ENCODE assay signal across 2 cellular contexts in the genomic region with DNA sequence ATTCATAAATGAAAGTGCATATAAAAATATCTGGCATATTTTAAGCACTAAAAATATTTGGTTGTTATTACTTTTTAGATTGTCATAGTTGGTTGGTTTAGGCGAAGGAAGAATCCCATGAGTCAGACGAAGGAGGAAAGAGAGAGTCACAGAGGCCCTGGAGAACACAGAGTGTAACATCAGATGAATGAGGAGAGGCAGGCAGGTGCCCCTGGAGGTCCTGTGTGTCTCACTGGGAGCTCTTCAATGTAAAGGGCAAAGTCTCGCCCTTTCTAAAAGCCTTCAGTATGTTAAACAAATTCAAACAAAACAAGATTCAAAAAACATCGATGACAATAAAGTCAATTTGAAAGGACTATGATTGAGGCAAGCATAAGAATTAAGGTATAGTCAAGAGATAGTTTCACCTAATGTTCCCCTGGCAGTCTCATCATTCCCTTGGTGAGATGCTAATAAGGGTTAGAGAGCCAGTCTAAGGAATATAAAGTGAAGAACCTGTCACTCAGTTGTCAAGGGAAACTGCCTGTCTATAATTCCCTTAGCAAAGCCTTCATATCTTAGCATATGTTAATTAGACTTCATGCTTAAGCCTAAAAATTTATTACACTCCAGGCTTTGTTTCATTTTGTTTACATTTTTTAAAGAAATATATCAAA.
TF ChIP-seq lines count a peak whose summit lies in the region.

No MANE protein-coding gene starts in this region.

TF ChIP-seq in GM23338, 12 proteins besides CTCF, POLR2A, EP300 and RAD21 (continued from another document):
- TF ChIP-seq, protein P1, sequence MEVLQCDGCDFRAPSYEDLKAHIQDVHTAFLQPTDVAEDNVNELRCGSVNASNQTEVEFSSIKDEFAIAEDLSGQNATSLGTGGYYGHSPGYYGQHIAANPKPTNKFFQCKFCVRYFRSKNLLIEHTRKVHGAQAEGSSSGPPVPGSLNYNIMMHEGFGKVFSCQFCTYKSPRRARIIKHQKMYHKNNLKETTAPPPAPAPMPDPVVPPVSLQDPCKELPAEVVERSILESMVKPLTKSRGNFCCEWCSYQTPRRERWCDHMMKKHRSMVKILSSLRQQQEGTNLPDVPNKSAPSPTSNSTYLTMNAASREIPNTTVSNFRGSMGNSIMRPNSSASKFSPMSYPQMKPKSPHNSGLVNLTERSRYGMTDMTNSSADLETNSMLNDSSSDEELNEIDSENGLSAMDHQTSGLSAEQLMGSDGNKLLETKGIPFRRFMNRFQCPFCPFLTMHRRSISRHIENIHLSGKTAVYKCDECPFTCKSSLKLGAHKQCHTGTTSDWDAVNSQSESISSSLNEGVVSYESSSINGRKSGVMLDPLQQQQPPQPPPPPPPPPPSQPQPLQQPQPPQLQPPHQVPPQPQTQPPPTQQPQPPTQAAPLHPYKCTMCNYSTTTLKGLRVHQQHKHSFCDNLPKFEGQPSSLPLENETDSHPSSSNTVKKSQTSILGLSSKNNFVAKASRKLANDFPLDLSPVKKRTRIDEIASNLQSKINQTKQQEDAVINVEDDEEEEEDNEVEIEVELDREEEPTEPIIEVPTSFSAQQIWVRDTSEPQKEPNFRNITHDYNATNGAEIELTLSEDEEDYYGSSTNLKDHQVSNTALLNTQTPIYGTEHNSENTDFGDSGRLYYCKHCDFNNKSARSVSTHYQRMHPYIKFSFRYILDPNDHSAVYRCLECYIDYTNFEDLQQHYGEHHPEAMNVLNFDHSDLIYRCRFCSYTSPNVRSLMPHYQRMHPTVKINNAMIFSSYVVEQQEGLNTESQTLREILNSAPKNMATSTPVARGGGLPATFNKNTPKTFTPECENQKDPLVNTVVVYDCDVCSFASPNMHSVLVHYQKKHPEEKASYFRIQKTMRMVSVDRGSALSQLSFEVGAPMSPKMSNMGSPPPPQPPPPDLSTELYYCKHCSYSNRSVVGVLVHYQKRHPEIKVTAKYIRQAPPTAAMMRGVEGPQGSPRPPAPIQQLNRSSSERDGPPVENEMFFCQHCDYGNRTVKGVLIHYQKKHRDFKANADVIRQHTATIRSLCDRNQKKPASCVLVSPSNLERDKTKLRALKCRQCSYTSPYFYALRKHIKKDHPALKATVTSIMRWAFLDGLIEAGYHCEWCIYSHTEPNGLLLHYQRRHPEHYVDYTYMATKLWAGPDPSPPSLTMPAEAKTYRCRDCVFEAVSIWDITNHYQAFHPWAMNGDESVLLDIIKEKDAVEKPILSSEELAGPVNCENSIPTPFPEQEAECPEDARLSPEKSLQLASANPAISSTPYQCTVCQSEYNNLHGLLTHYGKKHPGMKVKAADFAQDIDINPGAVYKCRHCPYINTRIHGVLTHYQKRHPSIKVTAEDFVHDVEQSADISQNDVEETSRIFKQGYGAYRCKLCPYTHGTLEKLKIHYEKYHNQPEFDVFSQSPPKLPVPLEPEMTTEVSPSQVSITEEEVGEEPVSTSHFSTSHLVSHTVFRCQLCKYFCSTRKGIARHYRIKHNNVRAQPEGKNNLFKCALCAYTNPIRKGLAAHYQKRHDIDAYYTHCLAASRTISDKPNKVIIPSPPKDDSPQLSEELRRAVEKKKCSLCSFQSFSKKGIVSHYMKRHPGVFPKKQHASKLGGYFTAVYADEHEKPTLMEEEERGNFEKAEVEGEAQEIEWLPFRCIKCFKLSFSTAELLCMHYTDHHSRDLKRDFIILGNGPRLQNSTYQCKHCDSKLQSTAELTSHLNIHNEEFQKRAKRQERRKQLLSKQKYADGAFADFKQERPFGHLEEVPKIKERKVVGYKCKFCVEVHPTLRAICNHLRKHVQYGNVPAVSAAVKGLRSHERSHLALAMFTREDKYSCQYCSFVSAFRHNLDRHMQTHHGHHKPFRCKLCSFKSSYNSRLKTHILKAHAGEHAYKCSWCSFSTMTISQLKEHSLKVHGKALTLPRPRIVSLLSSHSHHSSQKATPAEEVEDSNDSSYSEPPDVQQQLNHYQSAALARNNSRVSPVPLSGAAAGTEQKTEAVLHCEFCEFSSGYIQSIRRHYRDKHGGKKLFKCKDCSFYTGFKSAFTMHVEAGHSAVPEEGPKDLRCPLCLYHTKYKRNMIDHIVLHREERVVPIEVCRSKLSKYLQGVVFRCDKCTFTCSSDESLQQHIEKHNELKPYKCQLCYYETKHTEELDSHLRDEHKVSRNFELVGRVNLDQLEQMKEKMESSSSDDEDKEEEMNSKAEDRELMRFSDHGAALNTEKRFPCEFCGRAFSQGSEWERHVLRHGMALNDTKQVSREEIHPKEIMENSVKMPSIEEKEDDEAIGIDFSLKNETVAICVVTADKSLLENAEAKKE (CRISPR knock-in tag; IDR thresholded peaks at IDR 0.05), result no peak

TF ChIP-seq in WTC11, 78 proteins besides CTCF, POLR2A, EP300 and RAD21 (continued from another document):
- TF ChIP-seq, protein P2, sequence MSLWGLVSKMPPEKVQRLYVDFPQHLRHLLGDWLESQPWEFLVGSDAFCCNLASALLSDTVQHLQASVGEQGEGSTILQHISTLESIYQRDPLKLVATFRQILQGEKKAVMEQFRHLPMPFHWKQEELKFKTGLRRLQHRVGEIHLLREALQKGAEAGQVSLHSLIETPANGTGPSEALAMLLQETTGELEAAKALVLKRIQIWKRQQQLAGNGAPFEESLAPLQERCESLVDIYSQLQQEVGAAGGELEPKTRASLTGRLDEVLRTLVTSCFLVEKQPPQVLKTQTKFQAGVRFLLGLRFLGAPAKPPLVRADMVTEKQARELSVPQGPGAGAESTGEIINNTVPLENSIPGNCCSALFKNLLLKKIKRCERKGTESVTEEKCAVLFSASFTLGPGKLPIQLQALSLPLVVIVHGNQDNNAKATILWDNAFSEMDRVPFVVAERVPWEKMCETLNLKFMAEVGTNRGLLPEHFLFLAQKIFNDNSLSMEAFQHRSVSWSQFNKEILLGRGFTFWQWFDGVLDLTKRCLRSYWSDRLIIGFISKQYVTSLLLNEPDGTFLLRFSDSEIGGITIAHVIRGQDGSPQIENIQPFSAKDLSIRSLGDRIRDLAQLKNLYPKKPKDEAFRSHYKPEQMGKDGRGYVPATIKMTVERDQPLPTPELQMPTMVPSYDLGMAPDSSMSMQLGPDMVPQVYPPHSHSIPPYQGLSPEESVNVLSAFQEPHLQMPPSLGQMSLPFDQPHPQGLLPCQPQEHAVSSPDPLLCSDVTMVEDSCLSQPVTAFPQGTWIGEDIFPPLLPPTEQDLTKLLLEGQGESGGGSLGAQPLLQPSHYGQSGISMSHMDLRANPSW (CRISPR knock-in tag; conservative IDR thresholded peaks at IDR 0.05; ENCODE audit: low read depth), result no peak
- TF ChIP-seq, protein P3, sequence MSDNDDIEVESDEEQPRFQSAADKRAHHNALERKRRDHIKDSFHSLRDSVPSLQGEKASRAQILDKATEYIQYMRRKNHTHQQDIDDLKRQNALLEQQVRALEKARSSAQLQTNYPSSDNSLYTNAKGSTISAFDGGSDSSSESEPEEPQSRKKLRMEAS (CRISPR knock-in tag; IDR thresholded peaks at IDR 0.05), result no peak
- TF ChIP-seq FOXP1 (CRISPR knock-in tag; IDR thresholded peaks at IDR 0.05; ENCODE audit: borderline replicate concordance), result no peak
- TF ChIP-seq SP1 (CRISPR knock-in tag; conservative IDR thresholded peaks at IDR 0.05), result no peak
- no peak for TF ChIP-seq NR3C1 (CRISPR knock-in tag; conservative IDR thresholded peaks at IDR 0.05; ENCODE audit: low read depth)
- TF ChIP-seq NR2C2 (CRISPR knock-in tag; IDR thresholded peaks at IDR 0.05), result no peak
- TF ChIP-seq ZSCAN18 (CRISPR knock-in tag; IDR thresholded peaks at IDR 0.05), result no peak
